ENCODE assay signal across 29 cellular contexts in genomic region chr10:118585234-118585633, GRCh38. TPM values are rescaled to one million over a fixed set of nuclear protein-coding genes. Genes with fewer than 3 reads are reported as not detected.
"Had no signal": no experiment of that assay in that cellular context is flagged by ENCODE, and none has a peak within 500 bp of the region (broad histone marks: within the 10 kb centered on the region; RNA-seq: fewer than 3 reads in every experiment).

No MANE protein-coding gene starts in this region.

- H3K36me3 ChIP-seq: brain microvascular endothelial cell, esophagus muscularis mucosa, gastrocnemius medialis, ovary, prostate gland, thoracic aorta had no signal

- H3K9me3 ChIP-seq: esophagus muscularis mucosa, gastrocnemius medialis, ovary, prostate gland, thoracic aorta had no signal

- FAIRE-seq: colon, kidney had no signal

- DNase-seq: activated CD4-positive, alpha-beta T cell treated with anti-CD3 and anti-CD28 coated beads, Interleukin-2, amount 50 U/mL, for 1 hour; activated CD8-positive, alpha-beta T cell treated with anti-CD3 and anti-CD28 coated beads for 36 hours; activated gamma-delta T cell treated with Interleukin-2 at 50 U/mL for 16 hours; activated T-cell treated with anti-CD3 and anti-CD28 coated beads, Interleukin-2, amount 50 U/mL, for 4 hours; aorta; effector CD4-positive, alpha-beta T cell; gastrocnemius medialis; glutamatergic neuron; kidney; midbrain; naive thymus-derived CD4-positive, alpha-beta T cell; ovary; retina; stimulated activated CD4-positive, alpha-beta T cell treated with anti-CD3 and anti-CD28 coated beads, Interleukin-12 subunit alpha, Interleukin-12 subunit beta, amount 100 ng/mL, for 4 hours; stimulated activated CD4-positive, alpha-beta T cell treated with anti-CD3 and anti-CD28 coated beads, Interleukin-4, amount 100 ng/mL, for 1 hour; T-helper 17 cell had no signal

- H3K27ac ChIP-seq: brain microvascular endothelial cell, esophagus muscularis mucosa, gastrocnemius medialis, ovary, prostate gland, skin epidermis, thoracic aorta had no signal

- ATAC-seq: activated CD8-positive, alpha-beta T cell treated with anti-CD3 and anti-CD28 coated beads for 36 hours; activated naive CD4-positive, alpha-beta T cell treated with anti-CD3 and anti-CD28 coated beads, Interleukin-2, amount 50 U/mL, for 72 hours; activated T-cell treated with anti-CD3 and anti-CD28 coated beads, Interleukin-2, amount 50 U/mL, for 4 hours; gastrocnemius medialis; naive thymus-derived CD4-positive, alpha-beta T cell; sciatic nerve; stimulated activated effector memory CD8-positive, alpha-beta T cell treated with anti-CD3 and anti-CD28 coated beads, Interleukin-12 subunit alpha, Interleukin-12 subunit beta, amount 100 ng/mL, for 72 hours; T-helper 17 cell had no signal

- H3K4me3 ChIP-seq: esophagus muscularis mucosa, gastrocnemius medialis, ovary, prostate gland, skin epidermis, thoracic aorta had no signal

- H3K27me3 ChIP-seq: gastrocnemius medialis, ovary had no signal

- H3K4me1 ChIP-seq: gastrocnemius medialis, prostate gland had no signal

RNA-seq across cellular contexts. Expression of gene PRLHR, which starts 10.2 kb away (rescaled TPM):
- total RNA-seq: activated CD8-positive, alpha-beta T cell treated with anti-CD3 and anti-CD28 coated beads for 36 hours; activated naive CD4-positive, alpha-beta T cell treated with anti-CD3 and anti-CD28 coated beads, Interleukin-2, amount 50 U/mL, for 72 hours; activated T-cell treated with anti-CD3 and anti-CD28 coated beads, Interleukin-2, amount 50 U/mL, for 4 hours; activated T-helper 17 cell treated with anti-CD3 and anti-CD28 coated beads, Interleukin-2, amount 50 U/mL, for 72 hours; aorta; dermis blood vessel endothelial cell; gastrocnemius medialis; kidney; lower leg skin; naive thymus-derived CD4-positive, alpha-beta T cell; prostate gland; sciatic nerve; subcutaneous adipose tissue; T-helper 17 cell; thoracic aorta had no signal
